In the genomic region with DNA sequence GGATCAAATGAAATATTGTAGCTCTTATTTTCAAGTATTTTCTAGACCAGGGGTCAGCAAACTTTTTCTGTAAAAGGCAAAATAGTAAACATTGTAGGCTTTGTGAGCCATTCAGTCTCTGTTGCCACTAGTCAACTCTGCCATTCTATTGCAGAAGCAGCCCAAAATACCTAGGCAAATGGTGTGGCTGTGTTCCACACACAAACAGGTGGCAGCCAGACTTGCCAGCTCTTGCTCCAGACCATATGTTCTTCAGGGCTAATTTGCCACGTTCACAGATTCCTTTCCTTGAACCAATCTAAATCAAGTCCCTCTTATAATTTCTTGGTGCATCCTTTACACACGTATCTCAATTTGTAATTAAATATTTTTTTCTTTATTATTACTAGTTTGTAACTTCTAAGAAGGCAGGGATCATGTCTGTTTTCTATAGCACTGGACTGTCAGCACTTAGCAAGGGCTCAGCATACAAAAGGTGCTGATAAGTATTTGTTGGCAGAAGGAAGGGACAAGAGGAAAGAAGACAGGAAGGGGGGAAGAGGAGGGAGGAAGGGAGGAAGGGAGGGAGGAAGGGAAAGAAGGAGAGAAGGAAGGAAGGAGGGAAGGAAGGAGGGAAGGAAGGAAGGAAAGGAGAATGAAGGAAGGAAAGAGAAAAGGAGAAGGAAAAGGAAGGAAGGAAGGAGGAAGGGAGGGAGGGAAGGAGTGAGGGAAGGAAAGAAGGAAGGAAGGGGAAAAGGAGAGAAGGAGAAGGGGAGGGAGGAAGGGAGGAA, we compare ENCODE assay signal across 11 cellular contexts.
DNase-seq lines count a peak whose midpoint lies in the region; ATAC-seq and TF ChIP-seq lines count a peak whose summit lies in the region.
"Had no signal": no experiment of that assay in that cellular context is flagged by ENCODE, and none has a peak within 500 bp of the region (broad histone marks: within the 10 kb centered on the region; RNA-seq: fewer than 3 reads in every experiment).

No MANE protein-coding gene starts in this region.

- H3K4me3 ChIP-seq in gastrocnemius medialis = no peak overlapping the region
- no peak overlapping the region for H3K4me3 ChIP-seq in esophagus muscularis mucosa

- no peaks in the 10 kb centered on the region for H3K27me3 ChIP-seq in gastrocnemius medialis
- no peaks in the 10 kb centered on the region for H3K27me3 ChIP-seq in esophagus muscularis mucosa

- peaks cover 26 to 31% of the 10 kb centered on the region in 2 donors for H3K4me1 ChIP-seq in gastrocnemius medialis
- H3K4me1 ChIP-seq in esophagus muscularis mucosa = peaks cover 4 to 22% (median 10%) of the 10 kb centered on the region in 4 donors
- H3K4me1 ChIP-seq: parathyroid adenoma had no signal

- in situ Hi-C loops in gastrocnemius medialis (cut with MboI; ENCODE audit: low sequenced_read_pairs in 4 of 4) = no loop called here

- ATAC-seq in HG02798 (IDR thresholded peaks at IDR 0.05; ENCODE audit: poor library complexity, unreplicated experiment) (peak; percentile 89), gastrocnemius medialis (peak; percentile 99 to 100)

- intact Hi-C loops in gastrocnemius medialis (cut with DNase I; ENCODE audit: low total_unique reads) = no loop called here
- intact Hi-C loops in esophagus muscularis mucosa (cut with DNase I) = no loop called here

- WGBS in esophagus muscularis mucosa = 78% methylated on average over 2 of the region's 2 CpGs

- no peaks in the 10 kb centered on the region for H3K9me3 ChIP-seq in gastrocnemius medialis
- no peaks in the 10 kb centered on the region for H3K9me3 ChIP-seq in esophagus muscularis mucosa

- no peak for TF ChIP-seq EP300 in esophagus muscularis mucosa (IDR thresholded peaks at IDR 0.05)

- TF ChIP-seq POLR2A in gastrocnemius medialis (IDR thresholded peaks at IDR 0.05) (no peak), esophagus muscularis mucosa (IDR thresholded peaks at IDR 0.05; ENCODE audit: low read depth) (no peak)

- no peaks in the 10 kb centered on the region for H3K36me3 ChIP-seq in gastrocnemius medialis
- H3K36me3 ChIP-seq in esophagus muscularis mucosa = no peaks in the 10 kb centered on the region

- H3K27ac ChIP-seq in gastrocnemius medialis (peak overlapping the region; percentile 68 to 82 (median 78)), esophagus muscularis mucosa (replicated peaks in 1 of 4) (peak overlapping the region in 1 of 4 donors; percentile 2)
- H3K27ac ChIP-seq: parathyroid adenoma had no signal

- DNase-seq in NCI-H1092 treated with DMSO at 0.1 percent for 48 hours (lab: John Stamatoyannopoulos, UW) (peak; percentile 16), NCI-H1092 (lab: John Stamatoyannopoulos, UW) (no peak), NCI-H526 treated with DMSO at 0.1 percent for 48 hours (lab: John Stamatoyannopoulos, UW) (peak; percentile 67), gastrocnemius medialis (peak; percentile 74 to 86), esophagus muscularis mucosa (ENCODE audit: extremely low spot score) (no peak), GM19238 (ENCODE audit: insufficient read length, low spot score) (no peak), 8988T (no peak)
- DNase-seq: activated CD8-positive, alpha-beta memory T cell treated with anti-CD3 and anti-CD28 coated beads, Interleukin-2, amount 50 U/mL, for 48 hours; SHP77 treated with DMSO at 0.1 percent for 48 hours had no signal

- TF ChIP-seq CTCF in gastrocnemius medialis (IDR thresholded peaks at IDR 0.05 in 4 of 5, conservative IDR thresholded peaks at IDR 0.05 in 1 of 5) = no peak
- TF ChIP-seq CTCF in esophagus muscularis mucosa (IDR thresholded peaks at IDR 0.05) = no peak

Comparison
In these comparisons a context has a peak if more than half of its experiments do, and no peak if none do; other contexts are left out.
1. DNase-seq: peak in NCI-H1092 treated with DMSO at 0.1 percent for 48 hours (single experiment), NCI-H526 treated with DMSO at 0.1 percent for 48 hours (single experiment) and gastrocnemius medialis (2 of 2); none in NCI-H1092 (single experiment), esophagus muscularis mucosa (single experiment), GM19238 (single experiment) and 8988T (single experiment).